28 cellular contexts compared by ENCODE assay signal in the genomic region with DNA sequence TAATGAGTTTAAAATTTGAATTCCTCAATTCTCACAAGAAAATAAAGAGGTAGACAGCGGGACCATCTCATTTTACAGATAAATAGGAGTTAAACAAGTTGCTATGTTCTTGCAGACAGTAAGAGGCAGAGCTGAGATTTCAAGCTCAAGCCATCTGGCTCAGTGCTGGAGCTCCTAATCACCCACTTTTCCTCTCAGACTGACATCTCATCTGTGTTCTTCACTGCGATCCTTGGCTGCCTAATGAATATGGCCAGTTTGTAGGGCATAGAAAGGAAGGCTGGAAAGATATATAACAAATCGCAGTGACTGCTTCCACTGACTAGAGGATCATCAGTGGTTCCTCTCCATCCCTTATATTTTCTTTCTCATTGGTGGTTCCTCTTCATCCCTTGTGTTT.
"Had no signal": no experiment of that assay in that cellular context is flagged by ENCODE, and none has a peak within 500 bp of the region (broad histone marks: within the 10 kb centered on the region; RNA-seq: fewer than 3 reads in every experiment).

No MANE protein-coding gene starts in this region.

- H3K4me3 Mint-ChIP-seq: activated CD4-positive, alpha-beta memory T cell treated with anti-CD3 and anti-CD28 coated beads, Interleukin-2, amount 10 ng/mL, durations not matched to agents 7 days and 5 days; activated CD4-positive, alpha-beta T cell treated with anti-CD3 and anti-CD28 coated beads, Interleukin-2, amount 10 ng/mL, durations not matched to agents 7 days and 5 days; activated naive CD8-positive, alpha-beta T cell; activated T-cell treated with anti-CD3 and anti-CD28 coated beads, Interleukin-2, amount 50 U/mL, for 4 hours; activated T-helper 17 cell treated with anti-CD3 and anti-CD28 coated beads, Interleukin-2, amount 50 U/mL, for 72 hours; central memory CD8-positive, alpha-beta T cell; T-helper 17 cell; T-helper 2 cell treated with Interferon-gamma antibody and Interleukin-4, amounts not matched to agents 5 μg/mL and 100 μg/mL, for 36 hours; WTC11 had no signal

- H3K9me3 Mint-ChIP-seq: activated CD4-positive, alpha-beta memory T cell treated with anti-CD3 and anti-CD28 coated beads, Interleukin-2, amount 10 ng/mL, durations not matched to agents 7 days and 5 days; activated CD4-positive, alpha-beta T cell treated with anti-CD3 and anti-CD28 coated beads, Interleukin-2, amount 10 ng/mL, durations not matched to agents 7 days and 5 days; activated T-cell treated with anti-CD3 and anti-CD28 coated beads, Interleukin-2, amount 50 U/mL, for 4 hours; activated T-helper 17 cell treated with anti-CD3 and anti-CD28 coated beads, Interleukin-2, amount 50 U/mL, for 72 hours; central memory CD8-positive, alpha-beta T cell; T-helper 2 cell treated with Interferon-gamma antibody and Interleukin-4, amounts not matched to agents 5 μg/mL and 100 μg/mL, for 36 hours; WTC11 had no signal

- H3K27ac Mint-ChIP-seq: activated CD4-positive, alpha-beta memory T cell treated with anti-CD3 and anti-CD28 coated beads, Interleukin-2, amount 10 ng/mL, durations not matched to agents 7 days and 5 days; activated CD4-positive, alpha-beta T cell treated with anti-CD3 and anti-CD28 coated beads, Interleukin-2, amount 10 ng/mL, durations not matched to agents 7 days and 5 days; activated naive CD8-positive, alpha-beta T cell; activated T-helper 17 cell treated with anti-CD3 and anti-CD28 coated beads, Interleukin-2, amount 50 U/mL, for 72 hours; T-helper 17 cell; T-helper 2 cell treated with Interferon-gamma antibody and Interleukin-4, amounts not matched to agents 5 μg/mL and 100 μg/mL, for 36 hours; WTC11 had no signal

- H3K4me1 Mint-ChIP-seq: activated CD4-positive, alpha-beta memory T cell treated with anti-CD3 and anti-CD28 coated beads, Interleukin-2, amount 10 ng/mL, durations not matched to agents 7 days and 5 days; activated CD4-positive, alpha-beta T cell treated with anti-CD3 and anti-CD28 coated beads, Interleukin-2, amount 10 ng/mL, durations not matched to agents 7 days and 5 days; activated T-helper 17 cell treated with anti-CD3 and anti-CD28 coated beads, Interleukin-2, amount 50 U/mL, for 72 hours had no signal

- DNase-seq: activated CD4-positive, alpha-beta memory T cell treated with anti-CD3 and anti-CD28 coated beads, Interleukin-2, amount 10 ng/mL, durations not matched to agents 7 days and 5 days; activated CD4-positive, alpha-beta T cell treated with anti-CD3 and anti-CD28 coated beads for 1 hour; activated CD4-positive, alpha-beta T cell treated with anti-CD3 and anti-CD28 coated beads for 4 hours; activated CD4-positive, alpha-beta T cell treated with anti-CD3 and anti-CD28 coated beads, Interleukin-2, amount 10 ng/mL, durations not matched to agents 7 days and 5 days; activated CD4-positive, alpha-beta T cell treated with anti-CD3 and anti-CD28 coated beads, Interleukin-2, amount 50 U/mL, for 4 hours; activated CD8-positive, alpha-beta memory T cell treated with anti-CD3 and anti-CD28 coated beads, Interleukin-2, amount 50 U/mL, for 48 hours; activated effector memory CD4-positive, alpha-beta T cell treated with Interleukin-2 at 50 U/mL for 16 hours; activated gamma-delta T cell treated with Interleukin-2 at 50 U/mL for 16 hours; activated naive CD4-positive, alpha-beta T cell treated with anti-CD3 and anti-CD28 coated beads, Interleukin-2, amount 50 U/mL, for 16 hours; activated naive CD4-positive, alpha-beta T cell treated with Interleukin-2 at 50 U/mL for 16 hours; activated T-cell treated with anti-CD3 and anti-CD28 coated beads for 4 hours; activated T-cell treated with anti-CD3 and anti-CD28 coated beads, Interleukin-2, amount 50 U/mL, for 4 hours; amniotic stem cell; anterior cingulate cortex; brain microvascular endothelial cell; colonic mucosa; effector CD8-positive, alpha-beta T cell; foreskin fibroblast; heart left ventricle; hypothalamus; T-helper 17 cell; T1000 had no signal

- H3K27ac ChIP-seq: brain microvascular endothelial cell, colonic mucosa, heart left ventricle had no signal

- ATAC-seq: activated T-cell treated with anti-CD3 and anti-CD28 coated beads, Interleukin-2, amount 50 U/mL, for 4 hours; activated T-helper 17 cell treated with anti-CD3 and anti-CD28 coated beads, Interleukin-2, amount 50 U/mL, for 72 hours; esophagus mucosa; heart left ventricle; T-helper 17 cell; WTC11 had no signal

- H3K36me3 Mint-ChIP-seq: WTC11 had no signal

- H3K27me3 Mint-ChIP-seq: activated CD4-positive, alpha-beta memory T cell treated with anti-CD3 and anti-CD28 coated beads, Interleukin-2, amount 10 ng/mL, durations not matched to agents 7 days and 5 days; activated CD4-positive, alpha-beta T cell treated with anti-CD3 and anti-CD28 coated beads, Interleukin-2, amount 10 ng/mL, durations not matched to agents 7 days and 5 days; activated naive CD8-positive, alpha-beta T cell; activated T-helper 17 cell treated with anti-CD3 and anti-CD28 coated beads, Interleukin-2, amount 50 U/mL, for 72 hours; central memory CD8-positive, alpha-beta T cell; T-helper 17 cell had no signal
